1 cellular context compared by ENCODE assay signal in the genomic region with DNA sequence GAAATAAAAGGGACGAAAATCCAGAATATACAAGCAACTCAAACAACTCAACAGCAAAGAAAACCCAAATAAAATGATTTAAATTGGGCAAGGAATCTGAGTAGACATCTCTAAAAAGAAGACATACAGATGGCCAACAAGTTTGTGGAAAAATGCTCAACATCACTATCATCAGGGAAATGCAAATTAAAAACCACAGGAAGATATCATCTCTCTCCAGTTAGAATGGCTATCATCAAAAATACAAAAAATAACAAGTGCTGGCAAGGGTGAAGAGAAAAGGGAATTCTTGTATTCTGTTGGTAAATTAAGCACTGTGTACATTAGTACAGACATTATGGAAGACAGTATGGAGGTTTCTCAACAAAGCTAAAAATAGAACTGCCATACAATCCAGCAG.
TF ChIP-seq lines count a peak whose summit lies in the region.

No MANE protein-coding gene starts in this region.

TF ChIP-seq in SK-N-SH, 30 proteins besides CTCF, POLR2A, EP300 and RAD21 (continued from another document):
- TF ChIP-seq, protein P1, sequence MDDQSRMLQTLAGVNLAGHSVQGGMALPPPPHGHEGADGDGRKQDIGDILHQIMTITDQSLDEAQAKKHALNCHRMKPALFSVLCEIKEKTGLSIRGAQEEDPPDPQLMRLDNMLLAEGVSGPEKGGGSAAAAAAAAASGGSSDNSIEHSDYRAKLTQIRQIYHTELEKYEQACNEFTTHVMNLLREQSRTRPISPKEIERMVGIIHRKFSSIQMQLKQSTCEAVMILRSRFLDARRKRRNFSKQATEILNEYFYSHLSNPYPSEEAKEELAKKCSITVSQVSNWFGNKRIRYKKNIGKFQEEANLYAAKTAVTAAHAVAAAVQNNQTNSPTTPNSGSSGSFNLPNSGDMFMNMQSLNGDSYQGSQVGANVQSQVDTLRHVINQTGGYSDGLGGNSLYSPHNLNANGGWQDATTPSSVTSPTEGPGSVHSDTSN (IDR thresholded peaks at IDR 0.05) = peak; percentile 77
- TF ChIP-seq TCF12 (IDR thresholded peaks at IDR 0.05) = peak; percentile 89
- peak; percentile 1; the same call in 1 of the 2 replicates for TF ChIP-seq NFIC (IDR thresholded peaks at IDR 0.05; ENCODE audit: borderline replicate concordance)
- no peak for TF ChIP-seq GATA2 (CRISPR knock-in tag; IDR thresholded peaks at IDR 0.05)
- no peak for TF ChIP-seq SMC3 (IDR thresholded peaks at IDR 0.05; ENCODE audit: low read depth, low read length)
- TF ChIP-seq FOSL2 (IDR thresholded peaks at IDR 0.05; ENCODE audit: borderline replicate concordance, low read depth) = no peak
- TF ChIP-seq NRF1 (IDR thresholded peaks at IDR 0.05; ENCODE audit: low read depth, low read length) = no peak
